Comparison of ENCODE assay signal across 26 cellular contexts in genomic region chr22:20427104-20427944, GRCh38. TPM values are rescaled to one million over a fixed set of nuclear protein-coding genes. Genes with fewer than 3 reads are reported as not detected.
DNase-seq lines count a peak whose midpoint lies in the region; ATAC-seq and TF ChIP-seq lines count a peak whose summit lies in the region.
"Had no signal": no experiment of that assay in that cellular context is flagged by ENCODE, and none has a peak within 500 bp of the region (broad histone marks: within the 10 kb centered on the region; RNA-seq: fewer than 3 reads in every experiment).

No MANE protein-coding gene starts in this region.

- no peak overlapping the region for H3K27ac ChIP-seq in GM23338 (ENCODE audit: low read depth)
- no peak overlapping the region for H3K27ac ChIP-seq in spleen
- H3K27ac ChIP-seq: gastroesophageal sphincter, neural progenitor cell, tibial nerve had no signal

- H3K27me3 Mint-ChIP-seq in activated T-cell treated with anti-CD3 and anti-CD28 coated beads, Interleukin-2, amount 50 U/mL, for 24 hours, result peaks cover 62% of the 10 kb centered on the region
- peaks cover 77% of the 10 kb centered on the region for H3K27me3 Mint-ChIP-seq in GM23338 (ENCODE audit: insufficient read depth, low read depth, poor library complexity)
- H3K27me3 Mint-ChIP-seq in effector memory CD8-positive, alpha-beta T cell, result peaks cover 0 to 33% of the 10 kb centered on the region in 2 donors

- H3F3A ChIP-seq in GM23338 (replicated peaks; ENCODE audit: low read depth), result 0 out of 2 replicates have a peak, but pooled peaks cover 5% of the 10 kb centered on the region

- no peaks in the 10 kb centered on the region for H3K36me3 Mint-ChIP-seq in activated T-cell treated with anti-CD3 and anti-CD28 coated beads, Interleukin-2, amount 50 U/mL, for 24 hours (ENCODE audit: low read depth)
- H3K36me3 Mint-ChIP-seq in GM23338 (ENCODE audit: low read depth), result peaks cover 4% of the 10 kb centered on the region
- peaks cover 6% of the 10 kb centered on the region for H3K36me3 Mint-ChIP-seq in effector memory CD8-positive, alpha-beta T cell (ENCODE audit: insufficient read depth)

- peak; percentile 27 for DNase-seq in activated T-cell treated with anti-CD3 and anti-CD28 coated beads, Interleukin-2, amount 50 U/mL, for 24 hours
- no peak for DNase-seq in activated T-cell treated with anti-CD3 and anti-CD28 coated beads, Interleukin-2, amount 50 U/mL, for 1 hour
- DNase-seq in GM23338 (ENCODE audit: low spot score) (no peak), spleen (peak; percentile 69), NCI-H2081 (lab: John Stamatoyannopoulos, UW) (no peak), hepatic stellate cell (ENCODE audit: low spot score) (no peak)
- DNase-seq in effector memory CD8-positive, alpha-beta T cell, result no peak
- DNase-seq: AML-193; cortex of kidney; DND-41; hypothalamus; left ventricle myocardium superior; NCI-H2029; NCI-H345; NCI-H82; stimulated activated CD4-positive, alpha-beta T cell treated with anti-CD3 and anti-CD28 coated beads, Interleukin-15, amount 100 ng/mL, for 24 hours; stimulated activated naive CD8-positive, alpha-beta T cell treated with anti-CD3 and anti-CD28 coated beads, Interleukin-15, amount 100 ng/mL, for 72 hours; T1000 had no signal

- TF ChIP-seq CTCF in GM23338 (conservative IDR thresholded peaks at IDR 0.05; ENCODE audit: low read depth in 2 of 2), result no peak
- TF ChIP-seq CTCF in spleen (IDR thresholded peaks at IDR 0.05 in 8 of 11, conservative IDR thresholded peaks at IDR 0.05 in 3 of 11), result no peak

- H3K4me3 ChIP-seq in GM23338, result no peak overlapping the region
- H3K4me3 ChIP-seq in spleen, result no peak overlapping the region
- H3K4me3 ChIP-seq: gastroesophageal sphincter, GM12878, neural progenitor cell, tibial nerve had no signal

- H3K4me1 ChIP-seq in GM23338 (ENCODE audit: insufficient read depth), result peaks cover 4% of the 10 kb centered on the region; the same call in 1 of the 2 replicates
- peaks cover 34 to 78% (median 58%) of the 10 kb centered on the region in 6 donors for H3K4me1 ChIP-seq in spleen
- H3K4me1 ChIP-seq: neural progenitor cell had no signal

- H3K4me2 ChIP-seq in GM23338, result no peak overlapping the region
- H3K4me2 ChIP-seq: neural progenitor cell had no signal

- H3K36me3 ChIP-seq in GM23338 (ENCODE audit: insufficient read depth) (no peaks in the 10 kb centered on the region), spleen (peaks cover 0 to 48% (median 0%) of the 10 kb centered on the region in 6 donors)
- H3K36me3 ChIP-seq: neural progenitor cell had no signal

- no peak for TF ChIP-seq POLR2A in spleen (IDR thresholded peaks at IDR 0.05)

- 88 to 95% (median 89%) methylated on average over 8 of the region's 8 CpGs for WGBS in spleen, 5 donors

- H3K79me2 ChIP-seq in GM23338 (replicated peaks; ENCODE audit: insufficient read depth), result no peaks in the 10 kb centered on the region

- H4K20me1 ChIP-seq in GM23338 (replicated peaks; ENCODE audit: insufficient read depth), result 0 out of 2 replicates have a peak, but pooled peaks cover 6% of the 10 kb centered on the region

- peaks cover 80% of the 10 kb centered on the region for H3K27me3 ChIP-seq in GM23338 (ENCODE audit: insufficient read depth)
- H3K27me3 ChIP-seq in spleen (replicated peaks in 1 of 7), result peaks cover 3 to 98% (median 67%) of the 10 kb centered on the region in 7 donors
- H3K27me3 ChIP-seq: tibial nerve had no signal

- H3K27ac Mint-ChIP-seq in activated T-cell treated with anti-CD3 and anti-CD28 coated beads, Interleukin-2, amount 50 U/mL, for 24 hours, result no peak overlapping the region
- H3K27ac Mint-ChIP-seq in GM23338, result no peak overlapping the region
- H3K27ac Mint-ChIP-seq in effector memory CD8-positive, alpha-beta T cell, result no peak overlapping the region
- H3K27ac Mint-ChIP-seq: H9; neural progenitor cell; progenitor cell of endocrine pancreas; stimulated activated naive CD8-positive, alpha-beta T cell treated with anti-CD3 and anti-CD28 coated beads, Interleukin-15, amount 100 ng/mL, for 72 hours had no signal

- H3K4me3 Mint-ChIP-seq in activated T-cell treated with anti-CD3 and anti-CD28 coated beads, Interleukin-2, amount 50 U/mL, for 24 hours, result no peak overlapping the region
- H3K4me3 Mint-ChIP-seq in GM23338, result no peak overlapping the region
- peak overlapping the region; percentile 20 to 51 for H3K4me3 Mint-ChIP-seq in effector memory CD8-positive, alpha-beta T cell
- H3K4me3 Mint-ChIP-seq: neural progenitor cell had no signal

- no peaks in the 10 kb centered on the region for H3K9me3 ChIP-seq in spleen
- H3K9me3 ChIP-seq: gastroesophageal sphincter, tibial nerve had no signal

- ATAC-seq in GM23338 (no peak), GM18858 (IDR thresholded peaks at IDR 0.05; ENCODE audit: unreplicated experiment) (no peak)
- no peak for ATAC-seq in effector memory CD8-positive, alpha-beta T cell (replicated peaks)
- ATAC-seq: gastroesophageal sphincter; GM12878; left ventricle myocardium superior; sciatic nerve; stimulated activated naive CD8-positive, alpha-beta T cell treated with anti-CD3 and anti-CD28 coated beads, Interleukin-15, amount 100 ng/mL, for 72 hours had no signal

- H3K9me3 Mint-ChIP-seq in activated T-cell treated with anti-CD3 and anti-CD28 coated beads, Interleukin-2, amount 50 U/mL, for 24 hours, result no peaks in the 10 kb centered on the region
- no peaks in the 10 kb centered on the region; the same call in 1 of the 3 replicates for H3K9me3 Mint-ChIP-seq in GM23338
- H3K9me3 Mint-ChIP-seq in effector memory CD8-positive, alpha-beta T cell, result no peaks in the 10 kb centered on the region
- H3K9me3 Mint-ChIP-seq: H9; stimulated activated naive CD8-positive, alpha-beta T cell treated with anti-CD3 and anti-CD28 coated beads, Interleukin-15, amount 100 ng/mL, for 72 hours had no signal

- intact Hi-C loops in spleen (cut with DNase I; ENCODE audit: low total_unique reads), result no loop called here

- no peak overlapping the region for H2AFZ ChIP-seq in GM23338
- H2AFZ ChIP-seq: neural progenitor cell had no signal

- H3K4me1 Mint-ChIP-seq in activated T-cell treated with anti-CD3 and anti-CD28 coated beads, Interleukin-2, amount 50 U/mL, for 24 hours (ENCODE audit: low read depth), result peaks cover 25% of the 10 kb centered on the region
- peaks cover 7% of the 10 kb centered on the region for H3K4me1 Mint-ChIP-seq in GM23338
- peaks cover 5 to 12% of the 10 kb centered on the region in 2 donors for H3K4me1 Mint-ChIP-seq in effector memory CD8-positive, alpha-beta T cell (ENCODE audit: low read depth in 2 of 2)

- no peaks in the 10 kb centered on the region for H3K9me2 ChIP-seq in GM23338 (ENCODE audit: insufficient read depth)

TF ChIP-seq in GM23338, 12 proteins besides CTCF, POLR2A, EP300 and RAD21:
- TF ChIP-seq CREB1 (CRISPR knock-in tag; IDR thresholded peaks at IDR 0.05; ENCODE audit: low read depth) (no peak), ZNF114 (CRISPR knock-in tag; IDR thresholded peaks at IDR 0.05) (no peak), STAT1 (IDR thresholded peaks at IDR 0.05; ENCODE audit: unreplicated experiment) (no peak), EZH2 (IDR thresholded peaks at IDR 0.05; ENCODE audit: low read depth, unreplicated experiment) (peak; percentile 13), NANOG (IDR thresholded peaks at IDR 0.05; ENCODE audit: borderline replicate concordance) (no peak), EZH2phosphoT487 (IDR thresholded peaks at IDR 0.05; ENCODE audit: unreplicated experiment) (no peak), ETS1 (IDR thresholded peaks at IDR 0.05) (no peak), POLR2AphosphoS5 (IDR thresholded peaks at IDR 0.05; ENCODE audit: low read depth) (no peak), JUNB (IDR thresholded peaks at IDR 0.05; ENCODE audit: unreplicated experiment) (no peak)
TF ChIP-seq in GM23338: peak in this region for 1.

RNA-seq across cellular contexts. Expression of gene SCARF2, which starts 10.3 kb away (rescaled TPM):
- total RNA-seq in GM23338 (2014; rRNA removed; shearing (Covaris generic)), result 16.6 and 17.0 TPM in 2 replicates
- 1.8 and 2.2 TPM in 2 replicates for polyA plus RNA-seq in GM23338 (2016; fragmentation: Nextera tagmentation; extraction: Ambion mirVana)
- total RNA-seq in spleen, result 10 to 100 TPM in 5 of 7 donors, 1 to 10 TPM in 2; 7.1 to 18.0 (median 10.6) TPM
- 1 to 10 TPM; 1.1 to 3.0 (median 1.2) TPM for polyA plus RNA-seq in spleen

RNA-seq across cellular contexts. Expression of gene ZNF74, which starts 33.4 kb away (rescaled TPM):
- total RNA-seq in GM23338 (2014; rRNA removed; shearing (Covaris generic)), result 78.2 and 94.0 TPM in 2 replicates
- 16.1 and 17.0 TPM in 2 replicates for polyA plus RNA-seq in GM23338 (2016; fragmentation: Nextera tagmentation; extraction: Ambion mirVana)
- 10 to 100 TPM in 2 of 7 donors, 1 to 10 TPM in 5; 6.2 to 11.7 (median 7.7) TPM for total RNA-seq in spleen
- 1 to 10 TPM; 3.4 to 5.6 (median 3.5) TPM for polyA plus RNA-seq in spleen

Comparison
In these comparisons a context has a peak if more than half of its experiments do, and no peak if none do; other contexts are left out.
1. DNase-seq: peak in activated T-cell treated with anti-CD3 and anti-CD28 coated beads, Interleukin-2, amount 50 U/mL, for 24 hours (single experiment) and spleen (single experiment); none in activated T-cell treated with anti-CD3 and anti-CD28 coated beads, Interleukin-2, amount 50 U/mL, for 1 hour (single experiment), GM23338 (single experiment), effector memory CD8-positive, alpha-beta T cell (0 of 3), NCI-H2081 (0 of 2) and hepatic stellate cell (single experiment).
2. H3K4me3 Mint-ChIP-seq: peak in effector memory CD8-positive, alpha-beta T cell (2 of 2); none in activated T-cell treated with anti-CD3 and anti-CD28 coated beads, Interleukin-2, amount 50 U/mL, for 24 hours (single experiment) and GM23338 (single experiment).